In the genomic region with DNA sequence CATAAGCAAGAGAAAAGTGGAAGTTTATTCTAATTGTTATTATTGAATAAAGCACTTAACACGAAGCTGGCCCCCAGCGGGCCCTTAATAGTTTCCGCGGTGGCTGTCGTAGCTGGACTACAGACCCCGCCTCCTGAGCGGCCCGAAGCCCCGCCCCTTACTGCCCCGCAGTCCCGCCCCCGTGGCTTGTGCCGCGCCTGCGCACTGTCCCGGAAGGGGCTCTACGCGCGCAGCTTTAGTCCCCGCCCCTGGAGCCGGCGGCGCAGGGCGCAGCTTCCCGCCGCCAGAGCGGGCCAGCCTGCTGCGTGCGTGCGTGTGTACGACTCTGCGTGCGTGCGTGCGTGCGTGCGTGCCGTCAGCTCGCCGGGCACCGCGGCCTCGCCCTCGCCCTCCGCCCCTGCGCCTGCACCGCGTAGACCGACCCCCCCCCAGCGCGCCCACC, we compare ENCODE assay signal across 8 cellular contexts. TPM values are rescaled to one million over a fixed set of nuclear protein-coding genes. Genes with fewer than 3 reads are reported as not detected.
DNase-seq lines count a peak whose midpoint lies in the region; ATAC-seq and FAIRE-seq lines count a peak whose summit lies in the region.

A gene with protein sequence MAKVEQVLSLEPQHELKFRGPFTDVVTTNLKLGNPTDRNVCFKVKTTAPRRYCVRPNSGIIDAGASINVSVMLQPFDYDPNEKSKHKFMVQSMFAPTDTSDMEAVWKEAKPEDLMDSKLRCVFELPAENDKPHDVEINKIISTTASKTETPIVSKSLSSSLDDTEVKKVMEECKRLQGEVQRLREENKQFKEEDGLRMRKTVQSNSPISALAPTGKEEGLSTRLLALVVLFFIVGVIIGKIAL (plus strand): TSS at position 348 of the 442 bp plus-strand sequence. CDS start 231 bp downstream, outside the sequence.

- peak; percentile 99 for FAIRE-seq in urothelium cell line (lab: Jason Lieb, UNC)

- DNase-seq in NCI-H1694 treated with DMSO at 0.1 percent for 48 hours (lab: John Stamatoyannopoulos, UW) (peak; percentile 68), T-helper 2 cell (peak; percentile 90 to 98 (median 95)), left ventricle myocardium superior (peak; percentile 98), pulmonary artery endothelial cell (ENCODE audit: low read depth, low spot score) (peak; percentile 85), urothelium cell line (ENCODE audit: low spot score) (peak; percentile 100)

- intact Hi-C loops in left ventricle myocardium superior (cut with micrococcal nuclease): no loop called here

- ATAC-seq in GM18499 (IDR thresholded peaks at IDR 0.05; ENCODE audit: insufficient read depth, unreplicated experiment): peak; percentile 65
- ATAC-seq in HG02938 (IDR thresholded peaks at IDR 0.05; ENCODE audit: unreplicated experiment): peak; percentile 88
- ATAC-seq in left ventricle myocardium superior: peak; percentile 100

- H3K27ac ChIP-seq in angular gyrus (ENCODE audit: low read depth, low read length): peak within 1 kb of the TSS; percentile 40

RNA-seq across cellular contexts. Expression of the gene that starts here (rescaled TPM):
- total RNA-seq in left ventricle myocardium superior (74.5 TPM), pulmonary artery endothelial cell (12.3 and 13.5 TPM in 2 replicates)

Comparison
In these comparisons a context has a peak if more than half of its experiments do, and no peak if none do; other contexts are left out.
1. Peak in every context shown above with its lines: DNase-seq, ATAC-seq and H3K27ac ChIP-seq.